ENCODE assay signal across 19 cellular contexts in genomic region chr12:62763827-62764226, GRCh38.
"Had no signal": no experiment of that assay in that cellular context is flagged by ENCODE, and none has a peak within 500 bp of the region (broad histone marks: within the 10 kb centered on the region; RNA-seq: fewer than 3 reads in every experiment).

No MANE protein-coding gene starts in this region.

- ATAC-seq: natural killer cell had no signal

- H3K9me3 Mint-ChIP-seq: natural killer cell had no signal

- H3K36me3 ChIP-seq: colonic mucosa, prostate gland, sigmoid colon, thyroid gland, upper lobe of left lung, uterus had no signal

- H3K36me3 Mint-ChIP-seq: natural killer cell had no signal

- H2AFZ ChIP-seq: parathyroid adenoma had no signal

- H3K4me1 Mint-ChIP-seq: natural killer cell had no signal

- H3K9ac ChIP-seq: parathyroid adenoma had no signal

- H3K27me3 ChIP-seq: colonic mucosa, sigmoid colon, thyroid gland, upper lobe of left lung, uterus had no signal

- H3K4me1 ChIP-seq: colonic mucosa, prostate gland, uterus had no signal

- H3K9me3 ChIP-seq: colonic mucosa, prostate gland, sigmoid colon, thyroid gland, upper lobe of left lung, uterus had no signal

- H3K27ac Mint-ChIP-seq: natural killer cell had no signal

- H3K27ac ChIP-seq: colonic mucosa, parathyroid adenoma, prostate gland, thyroid gland, upper lobe of left lung, uterus had no signal

- DNase-seq: caudate nucleus; colonic mucosa; dermis blood vessel endothelial cell; erythroblast; foreskin melanocyte; kidney; left colon; mammary epithelial cell; natural killer cell; occipital lobe; sigmoid colon; stimulated activated CD4-positive, alpha-beta T cell treated with anti-CD3 and anti-CD28 coated beads, Interleukin-2, amount 100 ng/mL, for 24 hours; stimulated activated naive CD4-positive, alpha-beta T cell; thyroid gland; upper lobe of left lung had no signal

- H3K4me3 Mint-ChIP-seq: natural killer cell had no signal

- H3K4me3 ChIP-seq: colonic mucosa, prostate gland, sigmoid colon, skin epidermis, thyroid gland, upper lobe of left lung, uterus had no signal
